20 cellular contexts compared by ENCODE assay signal in genomic region chr7:108441392-108441955, GRCh38. TPM values are rescaled to one million over a fixed set of nuclear protein-coding genes. Genes with fewer than 3 reads are reported as not detected.
"Had no signal": no experiment of that assay in that cellular context is flagged by ENCODE, and none has a peak within 500 bp of the region (broad histone marks: within the 10 kb centered on the region; RNA-seq: fewer than 3 reads in every experiment).

No MANE protein-coding gene starts in this region.

- H3K27ac ChIP-seq: ascending aorta, breast epithelium, cardiac muscle cell, colonic mucosa had no signal

- H3K4me3 ChIP-seq: ascending aorta, breast epithelium, cardiac muscle cell, colonic mucosa had no signal

- H3K9me3 ChIP-seq: ascending aorta, breast epithelium, colonic mucosa had no signal

- H3K4me1 ChIP-seq: ascending aorta, breast epithelium, colonic mucosa had no signal

- DNase-seq: activated CD4-positive, alpha-beta memory T cell treated with anti-CD3 and anti-CD28 coated beads, Interleukin-2, amount 10 ng/mL, durations not matched to agents 7 days and 5 days; activated CD4-positive, alpha-beta T cell treated with anti-CD3 and anti-CD28 coated beads, Interleukin-2, amount 10 ng/mL, durations not matched to agents 7 days and 5 days; activated CD4-positive, alpha-beta T cell treated with anti-CD3 and anti-CD28 coated beads, Interleukin-2, amount 50 U/mL, for 4 hours; activated CD4-positive, CD25-positive, alpha-beta regulatory T cell; activated CD4-positive, CD25-positive, alpha-beta regulatory T cell treated with anti-CD3 and anti-CD28 coated beads, Interleukin-2, amount 50 U/mL, for 72 hours; activated gamma-delta T cell; activated naive CD4-positive, alpha-beta T cell; activated naive CD4-positive, alpha-beta T cell treated with anti-CD3 and anti-CD28 coated beads, Interleukin-2, amount 10 ng/mL, durations not matched to agents 7 days and 5 days; activated naive CD8-positive, alpha-beta T cell treated with anti-CD3 and anti-CD28 coated beads, Interleukin-2, amount 10 ng/mL, durations not matched to agents 7 days and 5 days; activated T-cell treated with anti-CD3 and anti-CD28 coated beads, Interleukin-2, amount 50 U/mL, for 24 hours; central memory CD4-positive, alpha-beta T cell; cerebellar nuclear complex; colonic mucosa; effector memory CD4-positive, alpha-beta T cell; endodermal cell; hippocampal formation had no signal

- FAIRE-seq: frontal cortex had no signal

- H3K27me3 ChIP-seq: ascending aorta, breast epithelium, cardiac muscle cell, colonic mucosa had no signal

- H3K36me3 ChIP-seq: ascending aorta, breast epithelium, cardiac muscle cell, colonic mucosa had no signal

RNA-seq across cellular contexts. Expression of gene NRCAM, which starts 14.8 kb away (rescaled TPM):
- total RNA-seq: activated CD4-positive, alpha-beta memory T cell treated with anti-CD3 and anti-CD28 coated beads, Interleukin-2, amount 10 ng/mL, durations not matched to agents 7 days and 5 days had no signal
